1 cellular context compared by ENCODE assay signal in genomic region chr9:116378873-116379272, GRCh38.
TF ChIP-seq lines count a peak whose summit lies in the region.

No MANE protein-coding gene starts in this region.

TF ChIP-seq in A549, 52 proteins besides CTCF, POLR2A, EP300 and RAD21 (continued from another document):
- no peak for TF ChIP-seq MAX (IDR thresholded peaks at IDR 0.05)
